ENCODE assay signal across 8 cellular contexts in the genomic region with DNA sequence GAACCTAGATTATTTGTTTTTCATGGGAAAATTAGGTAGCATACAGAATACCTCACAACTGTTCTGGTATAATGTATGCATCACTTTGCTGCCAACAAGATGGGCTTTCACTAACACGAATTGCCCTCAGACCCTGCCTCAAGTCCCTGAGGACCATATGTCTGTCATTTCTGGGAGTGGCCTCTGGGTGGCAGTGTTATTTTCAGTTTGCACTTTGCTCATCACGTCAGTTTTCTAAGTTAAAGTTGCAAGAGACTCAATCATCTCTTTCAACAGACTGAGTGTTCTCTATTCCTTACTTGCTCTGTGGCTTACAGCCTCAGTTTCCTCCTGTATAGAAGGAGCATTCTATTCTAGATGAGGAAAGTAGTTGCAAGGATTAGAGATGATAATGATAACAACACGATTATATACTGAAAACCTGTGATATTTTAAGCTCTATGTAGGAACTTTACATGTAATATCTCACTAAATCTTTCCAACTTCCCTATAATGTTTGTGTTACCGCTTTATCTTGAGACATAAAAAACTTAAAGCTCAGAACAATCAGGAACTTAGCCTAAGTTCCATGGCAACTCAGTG. TPM values are rescaled to one million over a fixed set of nuclear protein-coding genes. Genes with fewer than 3 reads are reported as not detected.
DNase-seq lines count a peak whose midpoint lies in the region; ATAC-seq, FAIRE-seq and TF ChIP-seq lines count a peak whose summit lies in the region.

No MANE protein-coding gene starts in this region.

- H4K20me1 ChIP-seq in keratinocyte (ENCODE audit: control insufficient read depth, extremely low read depth, insufficient read depth, low read length), result no peaks in the 10 kb centered on the region

- no peak overlapping the region for H2AFZ ChIP-seq in keratinocyte (ENCODE audit: control insufficient read depth, low read length)

- TF ChIP-seq CTCF in VCaP (conservative IDR thresholded peaks at IDR 0.05) (peak; percentile 83), keratinocyte (optimal IDR thresholded peaks at IDR 0.05 in 1 of 3, IDR thresholded peaks at IDR 0.05 in 1 of 3, conservative IDR thresholded peaks at IDR 0.05 in 1 of 3; ENCODE audit: extremely low read depth in 1 of 3, insufficient read depth in 2 of 3, low read length in 3 of 3) (peak; percentile 61 to 86 (median 79))

- no peak overlapping the region for H3K27ac ChIP-seq in VCaP
- no peak overlapping the region for H3K27ac ChIP-seq in keratinocyte (ENCODE audit: control insufficient read depth, insufficient read depth, low read length)

- H3K4me3 ChIP-seq in keratinocyte (ENCODE audit: control insufficient read depth in 2 of 3, extremely low read depth in 1 of 3, insufficient read depth in 2 of 3, low read depth in 1 of 3, low read length in 3 of 3), result no peak overlapping the region

- no peaks in the 10 kb centered on the region for H3K9me1 ChIP-seq in keratinocyte (ENCODE audit: control insufficient read depth, extremely low read depth, insufficient read depth, low read length)

- no peaks in the 10 kb centered on the region for H3K27me3 ChIP-seq in keratinocyte (ENCODE audit: control insufficient read depth, extremely low read depth, insufficient read depth, low read length)

- H3K79me2 ChIP-seq in keratinocyte (ENCODE audit: control insufficient read depth, insufficient read depth, low read length), result no peaks in the 10 kb centered on the region

- no peak overlapping the region for H3K9ac ChIP-seq in keratinocyte (ENCODE audit: control insufficient read depth, extremely low read depth, insufficient read depth, low read length)

- no peak overlapping the region for H3K4me2 ChIP-seq in keratinocyte (ENCODE audit: control insufficient read depth, extremely low read depth, insufficient read depth, low read depth, low read length)

- dilution Hi-C loops in keratinocyte (cut with MboI; ENCODE audit: extremely low pct_ligation_motif_present, low sequenced_read_pairs), result no loop called here

- peak; percentile 88 for FAIRE-seq in keratinocyte (lab: Jason Lieb, UNC)

- DNase-seq in DMS153 treated with DMSO at 0.1 percent for 48 hours (lab: John Stamatoyannopoulos, UW; ENCODE audit: unreplicated experiment) (peak; percentile 0), DMS153 (lab: John Stamatoyannopoulos, UW) (no peak), NCI-H1694 (lab: John Stamatoyannopoulos, UW) (peak; percentile 49), T47D (ENCODE audit: low read depth in 1 of 2, low spot score in 1 of 2) (peak; percentile 62 to 69), keratinocyte (ENCODE audit: low read depth, low spot score) (no peak)
- DNase-seq in stimulated activated CD4-positive, alpha-beta T cell treated with anti-CD3 and anti-CD28 coated beads, Interleukin-4, amount 100 ng/mL, for 24 hours, result peak; percentile 61

- H3K9me3 ChIP-seq in keratinocyte (ENCODE audit: control insufficient read depth, low read depth, low read length), result no peaks in the 10 kb centered on the region

- in situ Hi-C loops in T47D (cut with HindIII; ENCODE audit: low pct_unique_long_range_greater_than_20kb, low sequenced_read_pairs), result no loop called here

- peaks cover 18% of the 10 kb centered on the region for H3K4me1 ChIP-seq in keratinocyte (ENCODE audit: control insufficient read depth, extremely low read depth, insufficient read depth, low read length)

- peak; percentile 70 for ATAC-seq in HG02623 (IDR thresholded peaks at IDR 0.05; ENCODE audit: unreplicated experiment)

- H3K36me3 ChIP-seq in keratinocyte (ENCODE audit: control insufficient read depth in 2 of 2, extremely low read depth in 1 of 2, insufficient read depth in 2 of 2, low read length in 2 of 2), result no peaks in the 10 kb centered on the region

RNA-seq across cellular contexts. Expression of a gene that starts 55.7 kb away (rescaled TPM):
- polyA plus RNA-seq in keratinocyte, result 0.02 to 0.07 TPM (median 0.05 TPM) in 3 replicates
- polyA plus RNA-seq in keratinocyte (2011; ENCODE audit: low read depth), result not detected
- not detected in 2 replicates for polyA plus RNA-seq in keratinocyte (2011; cell fraction: cytosol; rRNA removed)
- 0.93 and 1.0 TPM in 2 replicates for polyA plus RNA-seq in keratinocyte (2011; cell fraction: nucleus; rRNA removed)
- polyA plus RNA-seq in keratinocyte (2012; ENCODE audit: low replicate concordance), result 0.24 TPM in 1 of 2 replicates, not detected in the other
- 1.7 to 5.2 TPM (median 3.3 TPM) in 3 replicates for polyA minus RNA-seq in keratinocyte
- polyA minus RNA-seq in keratinocyte (2011; cell fraction: cytosol; rRNA and poly(A)+ RNA removed), result not detected
- polyA minus RNA-seq in keratinocyte (2011; cell fraction: nucleus; rRNA and poly(A)+ RNA removed), result 5.8 and 8.1 TPM in 2 replicates

Comparison
In these comparisons a context has a peak if more than half of its experiments do, and no peak if none do; other contexts are left out.
1. DNase-seq: peak in DMS153 treated with DMSO at 0.1 percent for 48 hours (single experiment), NCI-H1694 (single experiment), T47D (2 of 2) and stimulated activated CD4-positive, alpha-beta T cell treated with anti-CD3 and anti-CD28 coated beads, Interleukin-4, amount 100 ng/mL, for 24 hours (single experiment); none in DMS153 (single experiment) and keratinocyte (single experiment).